18 cellular contexts compared by ENCODE assay signal in genomic region chr22:45774016-45774670, GRCh38.
DNase-seq lines count a peak whose midpoint lies in the region; ATAC-seq, FAIRE-seq and TF ChIP-seq lines count a peak whose summit lies in the region.
"Had no signal": no experiment of that assay in that cellular context is flagged by ENCODE, and none has a peak within 500 bp of the region (broad histone marks: within the 10 kb centered on the region; RNA-seq: fewer than 3 reads in every experiment).

No MANE protein-coding gene starts in this region.

- H3K27me3 ChIP-seq in OCI-LY1 (ENCODE audit: insufficient read depth, low read length), result no peaks in the 10 kb centered on the region
- H3K27me3 ChIP-seq in gastrocnemius medialis, result no peaks in the 10 kb centered on the region
- H3K27me3 ChIP-seq in right lobe of liver, result no peaks in the 10 kb centered on the region
- H3K27me3 ChIP-seq: BE2C had no signal

- 100% methylated on average over 3 of the region's 6 CpGs for WGBS in right lobe of liver (ENCODE audit: insufficient coverage, low coverage, low lambda C conversion rate, missing lambda C conversion rate)

- ATAC-seq in gastrocnemius medialis, result peak; percentile 59 to 69
- no peak for ATAC-seq in right lobe of liver
- no peak for ATAC-seq in GM18519 (IDR thresholded peaks at IDR 0.05; ENCODE audit: low FRiP score, unreplicated experiment)
- ATAC-seq: CD8-positive, alpha-beta T cell; K562; SK-N-SH treated with all-trans-retinoic acid at 6 μM for 48 hours had no signal

- H3K36me3 ChIP-seq in OCI-LY1 (ENCODE audit: insufficient read depth, low read length) (peaks cover 35% of the 10 kb centered on the region), gastrocnemius medialis (no peaks in the 10 kb centered on the region), right lobe of liver (no peaks in the 10 kb centered on the region)

- H3K79me2 ChIP-seq in OCI-LY1 (ENCODE audit: insufficient read depth, low read length), result peaks cover 2% of the 10 kb centered on the region

- TF ChIP-seq POLR2A in GM12891 (IDR thresholded peaks at IDR 0.05; ENCODE audit: low read depth, low read length), result no peak
- no peak for TF ChIP-seq POLR2A in gastrocnemius medialis (IDR thresholded peaks at IDR 0.05)
- TF ChIP-seq POLR2A in right lobe of liver (IDR thresholded peaks at IDR 0.05), result no peak

- no peak for TF ChIP-seq CTCF in OCI-LY1 (IDR thresholded peaks at IDR 0.05; ENCODE audit: low read length)
- TF ChIP-seq CTCF in gastrocnemius medialis (IDR thresholded peaks at IDR 0.05 in 4 of 5, conservative IDR thresholded peaks at IDR 0.05 in 1 of 5), result no peak
- no peak for TF ChIP-seq CTCF in right lobe of liver (IDR thresholded peaks at IDR 0.05)

- intact Hi-C loops in gastrocnemius medialis (cut with DNase I; ENCODE audit: low total_unique reads) (no loop called here), right lobe of liver (cut with DNase I) (no loop called here)

- peak overlapping the region; percentile 64; the same call in 1 of the 2 replicates for H3K4me2 ChIP-seq in OCI-LY1 (ENCODE audit: low read length)

- H4K20me1 ChIP-seq in OCI-LY1 (ENCODE audit: insufficient read depth, low read length), result no peaks in the 10 kb centered on the region

- peaks cover 51% of the 10 kb centered on the region for H3F3A ChIP-seq in OCI-LY1 (ENCODE audit: insufficient read depth, low read length)

- H3K27ac ChIP-seq in OCI-LY1 (ENCODE audit: low read depth, low read length, poor library complexity, severe bottlenecking) (peak overlapping the region; percentile 100), gastrocnemius medialis (no peak overlapping the region), right lobe of liver (no peak overlapping the region)

- no peaks in the 10 kb centered on the region for H3K9me3 ChIP-seq in OCI-LY1 (ENCODE audit: low read length)
- H3K9me3 ChIP-seq in gastrocnemius medialis, result no peaks in the 10 kb centered on the region
- H3K9me3 ChIP-seq in right lobe of liver, result no peaks in the 10 kb centered on the region
- H3K9me3 ChIP-seq: BE2C had no signal

- DNase-seq in GM12891 (ENCODE audit: insufficient read length, low spot score) (no peak), cerebellar cortex (ENCODE audit: low spot score) (peak; percentile 62), gastrocnemius medialis (no peak), right lobe of liver (no peak), CD1c-positive myeloid dendritic cell (ENCODE audit: extremely low spot score) (no peak)
- DNase-seq: BE2C; CD8-positive, alpha-beta T cell; DMS79 treated with DMSO at 0.1 percent for 48 hours; GDM1; HCEC 1CT; NCI-H1092; NCI-H510A treated with DMSO at 0.1 percent for 48 hours; SHP77 treated with DMSO at 0.1 percent for 48 hours had no signal

- H2AFZ ChIP-seq in OCI-LY1 (ENCODE audit: low read length), result no peak overlapping the region

- H3K4me1 ChIP-seq in OCI-LY1 (ENCODE audit: insufficient read depth, low read length, severe bottlenecking) (peaks cover 99% of the 10 kb centered on the region), gastrocnemius medialis (peaks cover 35 to 42% of the 10 kb centered on the region in 2 donors), right lobe of liver (no peaks in the 10 kb centered on the region)
- H3K4me1 ChIP-seq: BE2C had no signal

- H3K9me2 ChIP-seq in OCI-LY1 (ENCODE audit: low read depth, low read length), result no peaks in the 10 kb centered on the region

- in situ Hi-C loops in gastrocnemius medialis (cut with MboI; ENCODE audit: low sequenced_read_pairs in 4 of 4), result no loop called here

- H3K4me3 ChIP-seq in OCI-LY1 (ENCODE audit: low read depth, low read length, poor library complexity, severe bottlenecking), result no peak overlapping the region
- no peak overlapping the region for H3K4me3 ChIP-seq in gastrocnemius medialis
- H3K4me3 ChIP-seq in right lobe of liver, result no peak overlapping the region
- H3K4me3 ChIP-seq: K562 had no signal

- FAIRE-seq in GM12891 (lab: Jason Lieb, UNC), result peak; percentile 91
- FAIRE-seq: D721Med, K562 had no signal

- H3K9ac ChIP-seq in OCI-LY1 (ENCODE audit: low read length), result peak overlapping the region; percentile 80

TF ChIP-seq in GM12891, 5 proteins besides CTCF, POLR2A, EP300 and RAD21:
- TF ChIP-seq POU2F2 (IDR thresholded peaks at IDR 0.05; ENCODE audit: low read depth, low read length), result no peak
- no peak for TF ChIP-seq POLR2AphosphoS5 (IDR thresholded peaks at IDR 0.05; ENCODE audit: low read depth, low read length)
- no peak for TF ChIP-seq SPI1 (IDR thresholded peaks at IDR 0.05; ENCODE audit: low read depth, low read length)
- TF ChIP-seq PAX5 (IDR thresholded peaks at IDR 0.05; ENCODE audit: insufficient read depth, low read length, severe bottlenecking), result no peak
- no peak for TF ChIP-seq TAF1 (IDR thresholded peaks at IDR 0.05; ENCODE audit: low read depth, low read length)

Comparison
In these comparisons a context has a peak if more than half of its experiments do, and no peak if none do; other contexts are left out.
1. ATAC-seq: peak in gastrocnemius medialis (2 of 2); none in right lobe of liver (0 of 4) and GM18519 (single experiment).